Comparison of ENCODE assay signal across 16 cellular contexts in genomic region chr4:16844796-16845586, GRCh38. TPM values are rescaled to one million over a fixed set of nuclear protein-coding genes. Genes with fewer than 3 reads are reported as not detected.
DNase-seq lines count a peak whose midpoint lies in the region; ATAC-seq and TF ChIP-seq lines count a peak whose summit lies in the region.
"Had no signal": no experiment of that assay in that cellular context is flagged by ENCODE, and none has a peak within 500 bp of the region (broad histone marks: within the 10 kb centered on the region; RNA-seq: fewer than 3 reads in every experiment).

No MANE protein-coding gene starts in this region.

- no peak overlapping the region for H3K9ac ChIP-seq in fibroblast of lung (ENCODE audit: insufficient read depth, low read length)

- H3K4me3 Mint-ChIP-seq in nephron = peak overlapping the region in 1 of 3 experiments; percentile 8
- H3K4me3 Mint-ChIP-seq: T-helper 17 cell had no signal

- DNase-seq in Ammon's horn (ENCODE audit: low spot score) = peak; percentile 22
- DNase-seq in M059J (ENCODE audit: low read depth) = peak; percentile 76
- peak; percentile 73 to 83 for DNase-seq in fibroblast of lung (ENCODE audit: low read depth in 2 of 2)
- no peak for DNase-seq in D341Med (ENCODE audit: low spot score)
- DNase-seq in C1 segment of cervical spinal cord (lab: John Stamatoyannopoulos, UW) = no peak
- DNase-seq in activated CD8-positive, alpha-beta memory T cell treated with anti-CD3 and anti-CD28 coated beads, Interleukin-2, amount 50 U/mL, for 4 hours = no peak
- DNase-seq: activated naive CD4-positive, alpha-beta T cell; pancreas; stimulated activated CD4-positive, alpha-beta T cell treated with anti-CD3 and anti-CD28 coated beads, Interleukin-12 subunit alpha, Interleukin-12 subunit beta, amount 100 ng/mL, for 4 hours; T-helper 17 cell had no signal

- H3K4me3 ChIP-seq in fibroblast of lung (replicated peaks in 1 of 4; ENCODE audit: control extremely low read depth in 1 of 4, insufficient read depth in 1 of 4, low read depth in 3 of 4, low read length in 4 of 4) = peak overlapping the region in 3 of 4 experiments; percentile 14 to 25 (median 20)
- H3K4me3 ChIP-seq: pancreas had no signal

- H2AFZ ChIP-seq in fibroblast of lung (ENCODE audit: low read length) = peak overlapping the region; percentile 20

- H4K20me1 ChIP-seq in fibroblast of lung (ENCODE audit: control insufficient read depth, extremely low read depth, insufficient read depth, low read length) = no peaks in the 10 kb centered on the region

- no peaks in the 10 kb centered on the region for H3K27me3 Mint-ChIP-seq in nephron (ENCODE audit: low read depth)
- H3K27me3 Mint-ChIP-seq: T-helper 17 cell had no signal

- no peak for ATAC-seq in HG03097 (IDR thresholded peaks at IDR 0.05; ENCODE audit: low FRiP score, unreplicated experiment)
- ATAC-seq: activated CD4-positive, CD25-positive, alpha-beta regulatory T cell treated with anti-CD3 and anti-CD28 coated beads, Interleukin-2, amount 50 U/mL, for 24 hours; pancreas; T-helper 17 cell had no signal

- no peak for TF ChIP-seq CTCF in fibroblast of lung (conservative IDR thresholded peaks at IDR 0.05 in 1 of 2, IDR thresholded peaks at IDR 0.05 in 1 of 2; ENCODE audit: low read depth in 1 of 2, low read length in 2 of 2)
- no peak for TF ChIP-seq CTCF in nephron (IDR thresholded peaks at IDR 0.05; ENCODE audit: unreplicated experiment in 3 of 3)

- H3K27ac Mint-ChIP-seq in nephron = peak overlapping the region; percentile 76 to 91 (median 79)
- H3K27ac Mint-ChIP-seq: T-helper 17 cell had no signal

- peak overlapping the region; percentile 89 for H3K4me2 ChIP-seq in fibroblast of lung (ENCODE audit: extremely low read depth, insufficient read depth, low read length)

- H3K27ac ChIP-seq in fibroblast of lung (ENCODE audit: insufficient read depth, low read length) = peak overlapping the region; percentile 42
- H3K27ac ChIP-seq: pancreas, RWPE1 had no signal

- H3K36me3 Mint-ChIP-seq in nephron (ENCODE audit: low read depth) = peaks cover 30% of the 10 kb centered on the region

- peaks cover 12% of the 10 kb centered on the region for H3K4me1 ChIP-seq in fibroblast of lung (ENCODE audit: control insufficient read depth, extremely low read depth, insufficient read depth, low read length)
- H3K4me1 ChIP-seq: pancreas had no signal

- H3K4me1 Mint-ChIP-seq in nephron = peaks cover 39% of the 10 kb centered on the region
- H3K4me1 Mint-ChIP-seq: T-helper 17 cell had no signal

- no peaks in the 10 kb centered on the region for H3K79me2 ChIP-seq in fibroblast of lung (ENCODE audit: control insufficient read depth, insufficient read depth, low read length)

- no peaks in the 10 kb centered on the region for H3K9me3 Mint-ChIP-seq in nephron

- no peaks in the 10 kb centered on the region for H3K27me3 ChIP-seq in fibroblast of lung (ENCODE audit: control insufficient read depth, insufficient read depth, low read length)
- H3K27me3 ChIP-seq: pancreas had no signal

- H3K36me3 ChIP-seq in fibroblast of lung (ENCODE audit: control insufficient read depth, insufficient read depth, low read length) = no peaks in the 10 kb centered on the region
- H3K36me3 ChIP-seq: pancreas had no signal

- H3K9me3 ChIP-seq in fibroblast of lung (ENCODE audit: control insufficient read depth, insufficient read depth, low read depth, low read length) = no peaks in the 10 kb centered on the region
- H3K9me3 ChIP-seq: pancreas had no signal

RNA-seq across cellular contexts. Expression of gene LDB2, which starts 53.5 kb away (rescaled TPM):
- total RNA-seq in M059J (2014; rRNA removed; shearing (Covaris generic)) = 26.9 and 33.5 TPM in 2 replicates
- 40.6 and 78.3 TPM in 2 replicates for total RNA-seq in fibroblast of lung
- 41.6 and 65.2 TPM in 2 replicates for polyA plus RNA-seq in fibroblast of lung
- 17.2 and 22.2 TPM in 2 replicates for polyA plus RNA-seq in fibroblast of lung (2012)
- polyA minus RNA-seq in fibroblast of lung (ENCODE audit: low replicate concordance) = 156 and 160 TPM in 2 replicates
- total RNA-seq: bronchial epithelial cell, G401, T-helper 17 cell had no signal

Comparison
In these comparisons a context has a peak if more than half of its experiments do, and no peak if none do; other contexts are left out.
1. DNase-seq: peak in Ammon's horn (single experiment), M059J (single experiment) and fibroblast of lung (2 of 2); none in D341Med (single experiment), C1 segment of cervical spinal cord (0 of 14) and activated CD8-positive, alpha-beta memory T cell treated with anti-CD3 and anti-CD28 coated beads, Interleukin-2, amount 50 U/mL, for 4 hours (single experiment).